ENCODE assay signal across 1 cellular context in the genomic region with DNA sequence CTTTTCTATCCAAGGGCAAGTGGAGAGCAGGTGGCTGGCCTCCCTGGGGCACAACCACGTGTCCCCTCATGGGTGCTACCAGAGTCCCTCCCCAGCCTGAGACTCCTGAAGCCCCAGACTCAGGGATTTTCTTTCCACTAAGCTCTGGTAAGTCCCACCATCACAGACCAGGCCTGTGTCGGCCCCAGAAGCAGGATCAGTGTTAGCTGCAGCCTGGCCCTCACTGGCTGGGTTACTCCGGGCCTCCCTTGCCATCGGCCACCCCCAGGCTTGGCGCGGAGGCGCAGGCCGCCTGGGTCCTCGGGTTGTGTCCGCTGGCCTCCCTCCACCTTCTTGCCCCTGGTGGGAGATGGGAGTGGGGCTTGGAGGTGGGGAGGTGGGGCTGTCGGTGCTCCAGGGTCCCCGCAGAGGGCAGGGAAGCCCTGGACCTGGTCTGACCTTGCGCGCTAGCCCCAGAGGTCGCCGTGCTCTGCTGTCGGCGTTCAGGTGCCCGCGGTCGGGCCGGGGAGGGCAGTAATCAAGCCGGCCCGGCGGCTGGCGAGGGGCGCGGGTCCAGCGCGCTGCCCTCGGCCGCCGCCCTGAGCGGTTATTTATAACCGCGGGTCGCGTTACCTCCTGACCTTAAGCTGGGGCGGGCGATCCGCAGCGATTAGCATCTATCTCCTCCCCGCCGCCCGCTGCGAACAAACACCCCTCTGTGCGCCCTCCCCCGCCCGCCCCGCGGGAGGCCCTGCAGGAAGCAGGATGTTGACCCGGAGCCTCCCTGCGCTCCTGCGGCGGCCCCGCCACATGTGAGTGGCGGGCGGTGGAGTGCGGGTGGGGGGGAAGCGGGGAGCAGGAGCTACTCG.
TF ChIP-seq lines count a peak whose summit lies in the region.

No MANE protein-coding gene starts in this region.

TF ChIP-seq in HepG2, 621 proteins besides CTCF, POLR2A, EP300 and RAD21 (continued from another document and continues in another):
- TF ChIP-seq CSRNP2 (CRISPR knock-in tag; conservative IDR thresholded peaks at IDR 0.05; ENCODE audit: low read depth): no peak
- TF ChIP-seq SRF (IDR thresholded peaks at IDR 0.05; ENCODE audit: low read depth, low read length): no peak
- peak; percentile 94; the same call in 1 of the 2 replicates for TF ChIP-seq ZNF256 (CRISPR knock-in tag; conservative IDR thresholded peaks at IDR 0.05)
- TF ChIP-seq ZNF790 (CRISPR knock-in tag; IDR thresholded peaks at IDR 0.05; ENCODE audit: borderline replicate concordance): peak; percentile 92; the same call in 1 of the 2 replicates
- peak; percentile 91; the same call in 1 of the 2 replicates for TF ChIP-seq KLF15 (CRISPR knock-in tag; IDR thresholded peaks at IDR 0.05; ENCODE audit: borderline replicate concordance)
- no peak for TF ChIP-seq HNRNPUL1 (IDR thresholded peaks at IDR 0.05; ENCODE audit: low read depth, low read length)
- TF ChIP-seq TCF12 (IDR thresholded peaks at IDR 0.05): no peak
- peak; percentile 96 for TF ChIP-seq TCF12 (CRISPR knock-in tag; IDR thresholded peaks at IDR 0.05)
- TF ChIP-seq SKI (IDR thresholded peaks at IDR 0.05; ENCODE audit: partially characterized antibody): peak; percentile 92
- peak; percentile 87 for TF ChIP-seq NR2F6 (IDR thresholded peaks at IDR 0.05)
- TF ChIP-seq NR2F6 (CRISPR knock-in tag; IDR thresholded peaks at IDR 0.05): peak; percentile 97
- peak; percentile 98 for TF ChIP-seq ZNF615 (CRISPR knock-in tag; IDR thresholded peaks at IDR 0.05; ENCODE audit: borderline replicate concordance)
- peak; percentile 92 for TF ChIP-seq E2F2 (CRISPR knock-in tag; IDR thresholded peaks at IDR 0.05; ENCODE audit: borderline replicate concordance)
- peak; percentile 75; the same call in 1 of the 2 replicates for TF ChIP-seq ZNF44 (CRISPR knock-in tag; IDR thresholded peaks at IDR 0.05)
- peak; percentile 68 for TF ChIP-seq MXD4 (CRISPR knock-in tag; IDR thresholded peaks at IDR 0.05)
- 0 out of 2 replicates have a peak, but pooled peaks have one; percentile 33 for TF ChIP-seq ZNF567 (CRISPR knock-in tag; IDR thresholded peaks at IDR 0.05; ENCODE audit: borderline replicate concordance)
- no peak for TF ChIP-seq SRSF9 (IDR thresholded peaks at IDR 0.05; ENCODE audit: borderline replicate concordance, insufficient read depth, low read depth, low read length, poor library complexity, severe bottlenecking)
- TF ChIP-seq ELF1 (CRISPR knock-in tag; IDR thresholded peaks at IDR 0.05): peak; percentile 83
- TF ChIP-seq PCBP2 (optimal IDR thresholded peaks at IDR 0.05; ENCODE audit: low read depth, low read length, poor library complexity, severe bottlenecking): no peak
- TF ChIP-seq FOXK1 (CRISPR knock-in tag; IDR thresholded peaks at IDR 0.05; ENCODE audit: borderline replicate concordance, low read depth): peak; percentile 91
- TF ChIP-seq ZNF431 (CRISPR knock-in tag; IDR thresholded peaks at IDR 0.05; ENCODE audit: borderline replicate concordance, low read depth): peak; percentile 8
- peak; percentile 63 for TF ChIP-seq NFATC3 (CRISPR knock-in tag; IDR thresholded peaks at IDR 0.05)
- peak; percentile 72; the same call in 1 of the 2 replicates for TF ChIP-seq KLF11 (CRISPR knock-in tag; IDR thresholded peaks at IDR 0.05)
- TF ChIP-seq MIER3 (CRISPR knock-in tag; IDR thresholded peaks at IDR 0.05; ENCODE audit: borderline replicate concordance): peak; percentile 94; the same call in 1 of the 2 replicates
- 0 out of 2 replicates have a peak, but pooled peaks have one; percentile 83 for TF ChIP-seq TP53 (CRISPR knock-in tag; conservative IDR thresholded peaks at IDR 0.05)
- TF ChIP-seq ZNF841 (CRISPR knock-in tag; IDR thresholded peaks at IDR 0.05; ENCODE audit: borderline replicate concordance): peak; percentile 62; the same call in 1 of the 2 replicates
- TF ChIP-seq FOSL2 (CRISPR knock-in tag; IDR thresholded peaks at IDR 0.05): peak; percentile 83
- TF ChIP-seq ZKSCAN1 (IDR thresholded peaks at IDR 0.05; ENCODE audit: low read length): peak; percentile 32; the same call in 1 of the 2 replicates
- peak; percentile 80; the same call in 1 of the 2 replicates for TF ChIP-seq ZNF430 (CRISPR knock-in tag; IDR thresholded peaks at IDR 0.05)
- peak; percentile 24; the same call in 1 of the 2 replicates for TF ChIP-seq ZNF160 (CRISPR knock-in tag; IDR thresholded peaks at IDR 0.05)
- TF ChIP-seq ZNF468 (CRISPR knock-in tag; IDR thresholded peaks at IDR 0.05): 0 out of 2 replicates have a peak, but pooled peaks have one; percentile 40
- peak; percentile 95 for TF ChIP-seq ISL2 (CRISPR knock-in tag; IDR thresholded peaks at IDR 0.05)
- peak; percentile 88 for TF ChIP-seq ZNF296 (CRISPR knock-in tag; conservative IDR thresholded peaks at IDR 0.05)
- TF ChIP-seq, protein P1, sequence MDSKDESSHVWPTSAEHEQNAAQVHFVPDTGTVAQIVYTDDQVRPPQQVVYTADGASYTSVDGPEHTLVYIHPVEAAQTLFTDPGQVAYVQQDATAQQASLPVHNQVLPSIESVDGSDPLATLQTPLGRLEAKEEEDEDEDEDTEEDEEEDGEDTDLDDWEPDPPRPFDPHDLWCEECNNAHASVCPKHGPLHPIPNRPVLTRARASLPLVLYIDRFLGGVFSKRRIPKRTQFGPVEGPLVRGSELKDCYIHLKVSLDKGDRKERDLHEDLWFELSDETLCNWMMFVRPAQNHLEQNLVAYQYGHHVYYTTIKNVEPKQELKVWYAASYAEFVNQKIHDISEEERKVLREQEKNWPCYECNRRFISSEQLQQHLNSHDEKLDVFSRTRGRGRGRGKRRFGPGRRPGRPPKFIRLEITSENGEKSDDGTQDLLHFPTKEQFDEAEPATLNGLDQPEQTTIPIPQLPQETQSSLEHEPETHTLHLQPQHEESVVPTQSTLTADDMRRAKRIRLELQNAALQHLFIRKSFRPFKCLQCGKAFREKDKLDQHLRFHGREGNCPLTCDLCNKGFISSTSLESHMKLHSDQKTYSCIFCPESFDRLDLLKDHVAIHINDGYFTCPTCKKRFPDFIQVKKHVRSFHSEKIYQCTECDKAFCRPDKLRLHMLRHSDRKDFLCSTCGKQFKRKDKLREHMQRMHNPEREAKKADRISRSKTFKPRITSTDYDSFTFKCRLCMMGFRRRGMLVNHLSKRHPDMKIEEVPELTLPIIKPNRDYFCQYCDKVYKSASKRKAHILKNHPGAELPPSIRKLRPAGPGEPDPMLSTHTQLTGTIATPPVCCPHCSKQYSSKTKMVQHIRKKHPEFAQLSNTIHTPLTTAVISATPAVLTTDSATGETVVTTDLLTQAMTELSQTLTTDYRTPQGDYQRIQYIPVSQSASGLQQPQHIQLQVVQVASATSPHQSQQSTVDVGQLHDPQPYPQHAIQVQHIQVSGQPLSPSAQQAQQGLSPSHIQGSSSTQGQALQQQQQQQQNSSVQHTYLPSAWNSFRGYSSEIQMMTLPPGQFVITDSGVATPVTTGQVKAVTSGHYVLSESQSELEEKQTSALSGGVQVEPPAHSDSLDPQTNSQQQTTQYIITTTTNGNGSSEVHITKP (CRISPR knock-in tag; IDR thresholded peaks at IDR 0.05; ENCODE audit: low read depth): peak; percentile 89
- TF ChIP-seq PLRG1 (conservative IDR thresholded peaks at IDR 0.05): no peak
- TF ChIP-seq XRCC5 (optimal IDR thresholded peaks at IDR 0.05; ENCODE audit: low read length): no peak
- peak; percentile 88 for TF ChIP-seq ZNF780A (CRISPR knock-in tag; IDR thresholded peaks at IDR 0.05)
- no peak for TF ChIP-seq ZNF180 (CRISPR knock-in tag; IDR thresholded peaks at IDR 0.05; ENCODE audit: borderline replicate concordance, low read depth)
- peak; percentile 91 for TF ChIP-seq POGZ (CRISPR knock-in tag; IDR thresholded peaks at IDR 0.05)
- peak; percentile 86 for TF ChIP-seq ZSCAN5A (CRISPR knock-in tag; IDR thresholded peaks at IDR 0.05; ENCODE audit: borderline replicate concordance)
- TF ChIP-seq, protein P2, sequence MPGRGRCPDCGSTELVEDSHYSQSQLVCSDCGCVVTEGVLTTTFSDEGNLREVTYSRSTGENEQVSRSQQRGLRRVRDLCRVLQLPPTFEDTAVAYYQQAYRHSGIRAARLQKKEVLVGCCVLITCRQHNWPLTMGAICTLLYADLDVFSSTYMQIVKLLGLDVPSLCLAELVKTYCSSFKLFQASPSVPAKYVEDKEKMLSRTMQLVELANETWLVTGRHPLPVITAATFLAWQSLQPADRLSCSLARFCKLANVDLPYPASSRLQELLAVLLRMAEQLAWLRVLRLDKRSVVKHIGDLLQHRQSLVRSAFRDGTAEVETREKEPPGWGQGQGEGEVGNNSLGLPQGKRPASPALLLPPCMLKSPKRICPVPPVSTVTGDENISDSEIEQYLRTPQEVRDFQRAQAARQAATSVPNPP (CRISPR knock-in tag; IDR thresholded peaks at IDR 0.05): peak; percentile 79; the same call in 1 of the 2 replicates
- TF ChIP-seq HDAC1 (CRISPR knock-in tag; IDR thresholded peaks at IDR 0.05): peak; percentile 97
- TF ChIP-seq ZNF235 (CRISPR knock-in tag; IDR thresholded peaks at IDR 0.05; ENCODE audit: borderline replicate concordance): peak; percentile 61; the same call in 1 of the 2 replicates
- peak; percentile 99 for TF ChIP-seq PATZ1 (CRISPR knock-in tag; IDR thresholded peaks at IDR 0.05)
- peak; percentile 63; the same call in 1 of the 2 replicates for TF ChIP-seq ZNF704 (CRISPR knock-in tag; IDR thresholded peaks at IDR 0.05; ENCODE audit: borderline replicate concordance)
- no peak for TF ChIP-seq ZNF20 (CRISPR knock-in tag; IDR thresholded peaks at IDR 0.05)
- TF ChIP-seq RAD51 (IDR thresholded peaks at IDR 0.05; ENCODE audit: borderline replicate concordance): no peak
- TF ChIP-seq TEF (CRISPR knock-in tag; IDR thresholded peaks at IDR 0.05): 0 out of 2 replicates have a peak, but pooled peaks have one; percentile 11
- peak; percentile 100 for TF ChIP-seq RBFOX2 (IDR thresholded peaks at IDR 0.05; ENCODE audit: low read depth, low read length)
- peak; percentile 95 for TF ChIP-seq NR2C2 (CRISPR knock-in tag; IDR thresholded peaks at IDR 0.05; ENCODE audit: borderline replicate concordance)
- TF ChIP-seq ZNF382 (CRISPR knock-in tag; IDR thresholded peaks at IDR 0.05; ENCODE audit: borderline replicate concordance): no peak
